In the genomic region with DNA sequence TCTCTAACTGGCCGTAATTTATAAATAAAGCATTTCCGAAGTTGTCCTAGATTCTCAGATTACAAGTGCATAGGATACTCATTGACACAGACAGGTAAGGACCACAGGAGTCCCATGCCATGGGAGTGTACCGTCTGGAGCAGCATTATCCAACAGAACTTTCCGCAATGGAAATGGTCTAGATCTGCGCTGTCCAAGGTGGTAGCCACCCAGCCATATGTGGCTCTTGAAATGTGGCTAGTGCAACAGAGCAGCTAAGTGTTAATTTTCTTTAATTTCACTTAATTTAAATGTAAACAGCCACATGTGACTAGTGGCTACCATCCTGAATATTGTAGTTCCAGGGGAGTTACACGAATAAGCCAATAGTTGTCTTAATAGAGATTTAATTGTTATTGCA, we compare ENCODE assay signal across 35 cellular contexts.
"Had no signal": no experiment of that assay in that cellular context is flagged by ENCODE, and none has a peak within 500 bp of the region (broad histone marks: within the 10 kb centered on the region; RNA-seq: fewer than 3 reads in every experiment).

No MANE protein-coding gene starts in this region.

- H3K9me3 Mint-ChIP-seq: activated CD4-positive, alpha-beta memory T cell treated with anti-CD3 and anti-CD28 coated beads for 36 hours; activated CD4-positive, alpha-beta T cell treated with anti-CD3 and anti-CD28 coated beads, Interleukin-2, amount 10 ng/mL, durations not matched to agents 24 days and 14 days; activated naive CD4-positive, alpha-beta T cell treated with anti-CD3 and anti-CD28 coated beads for 36 hours; activated naive CD4-positive, alpha-beta T cell treated with anti-CD3 and anti-CD28 coated beads, Interleukin-2, amount 50 U/mL, for 24 hours; activated naive CD8-positive, alpha-beta T cell treated with anti-CD3 and anti-CD28 coated beads for 36 hours; activated naive CD8-positive, alpha-beta T cell treated with anti-CD3 and anti-CD28 coated beads, Interleukin-2, amount 50 U/mL, for 24 hours; activated T-helper 1 cell treated with anti-CD3 and anti-CD28 coated beads, Interleukin-12 subunit alpha, Interleukin-12 subunit beta, Interleukin-2, Interleukin-4 antibody, amounts not matched to agents 30 ng/mL and 10 ng/mL and 1 ng/mL, durations not matched to agents 14 hours and 24 hours and 36 hours; activated T-helper 2 cell treated with anti-CD3 and anti-CD28 coated beads, Interferon-gamma antibody, Interleukin-2, Interleukin-4, amounts not matched to agents 10 μg/mL and 5 μg/mL and 100 μg/mL, durations not matched to agents 14 hours and 24 hours and 36 hours; T-helper 2 cell treated with Interferon-gamma antibody and Interleukin-4, amounts not matched to agents 5 μg/mL and 100 μg/mL, for 36 hours had no signal

- H3K9me3 ChIP-seq: adrenal gland, body of pancreas, colonic mucosa, esophagus squamous epithelium, gastroesophageal sphincter, heart right ventricle had no signal

- H3K27me3 Mint-ChIP-seq: activated CD4-positive, alpha-beta T cell treated with anti-CD3 and anti-CD28 coated beads, Interleukin-2, amount 10 ng/mL, durations not matched to agents 24 days and 14 days; activated naive CD4-positive, alpha-beta T cell treated with anti-CD3 and anti-CD28 coated beads, Interleukin-2, amount 50 U/mL, for 24 hours had no signal

- DNase-seq: activated CD4-positive, alpha-beta memory T cell treated with anti-CD3 and anti-CD28 coated beads for 36 hours; activated CD4-positive, alpha-beta T cell treated with anti-CD3 and anti-CD28 coated beads for 36 hours; activated CD4-positive, alpha-beta T cell treated with anti-CD3 and anti-CD28 coated beads, Interleukin-2, amount 10 ng/mL, durations not matched to agents 24 days and 14 days; activated CD4-positive, CD25-positive, alpha-beta regulatory T cell; activated CD4-positive, CD25-positive, alpha-beta regulatory T cell treated with anti-CD3 and anti-CD28 coated beads, Interleukin-2, amount 50 U/mL, for 72 hours; activated CD8-positive, alpha-beta memory T cell treated with anti-CD3 and anti-CD28 coated beads, Interleukin-2, amount 10 ng/mL, durations not matched to agents 7 days and 5 days; activated CD8-positive, alpha-beta memory T cell treated with anti-CD3 and anti-CD28 coated beads, Interleukin-2, amount 50 U/mL, for 4 hours; activated CD8-positive, alpha-beta T cell treated with anti-CD3 and anti-CD28 coated beads, Interleukin-2, amount 10 ng/mL, durations not matched to agents 7 days and 5 days; activated effector memory CD4-positive, alpha-beta T cell treated with anti-CD3 and anti-CD28 coated beads, Interleukin-2, amount 50 U/mL, for 16 hours; activated naive CD4-positive, alpha-beta T cell treated with anti-CD3 and anti-CD28 coated beads for 36 hours; activated naive CD8-positive, alpha-beta T cell treated with anti-CD3 and anti-CD28 coated beads for 36 hours; activated naive CD8-positive, alpha-beta T cell treated with anti-CD3 and anti-CD28 coated beads, Interleukin-2, amount 50 U/mL, for 24 hours; activated T-cell treated with anti-CD3 and anti-CD28 coated beads, Interleukin-2, amount 50 U/mL, for 1 hour; activated T-cell treated with anti-CD3 and anti-CD28 coated beads, Interleukin-2, amount 50 U/mL, for 48 hours; adrenal gland; amygdala; aorta; body of pancreas; central memory CD4-positive, alpha-beta T cell; cerebellar nuclear complex; colonic mucosa; effector CD8-positive, alpha-beta T cell; esophagus squamous epithelium; foreskin melanocyte; heart right ventricle; T1000 had no signal

- H3K27ac Mint-ChIP-seq: activated CD4-positive, alpha-beta memory T cell treated with anti-CD3 and anti-CD28 coated beads for 36 hours; activated CD4-positive, alpha-beta T cell treated with anti-CD3 and anti-CD28 coated beads for 36 hours; activated CD4-positive, alpha-beta T cell treated with anti-CD3 and anti-CD28 coated beads, Interleukin-2, amount 10 ng/mL, durations not matched to agents 24 days and 14 days; activated CD8-positive, alpha-beta memory T cell treated with anti-CD3 and anti-CD28 coated beads, Interleukin-2, amount 10 ng/mL, durations not matched to agents 7 days and 5 days; activated CD8-positive, alpha-beta T cell treated with anti-CD3 and anti-CD28 coated beads, Interleukin-2, amount 10 ng/mL, durations not matched to agents 7 days and 5 days; activated naive CD4-positive, alpha-beta T cell treated with anti-CD3 and anti-CD28 coated beads for 36 hours; activated naive CD4-positive, alpha-beta T cell treated with anti-CD3 and anti-CD28 coated beads, Interleukin-2, amount 50 U/mL, for 24 hours; activated naive CD8-positive, alpha-beta T cell treated with anti-CD3 and anti-CD28 coated beads for 36 hours; activated naive CD8-positive, alpha-beta T cell treated with anti-CD3 and anti-CD28 coated beads, Interleukin-2, amount 50 U/mL, for 24 hours; activated T-helper 1 cell treated with anti-CD3 and anti-CD28 coated beads, Interleukin-12 subunit alpha, Interleukin-12 subunit beta, Interleukin-2, Interleukin-4 antibody, amounts not matched to agents 30 ng/mL and 10 ng/mL and 1 ng/mL, durations not matched to agents 14 hours and 24 hours and 36 hours; activated T-helper 2 cell treated with anti-CD3 and anti-CD28 coated beads, Interferon-gamma antibody, Interleukin-2, Interleukin-4, amounts not matched to agents 10 μg/mL and 5 μg/mL and 100 μg/mL, durations not matched to agents 14 hours and 24 hours and 36 hours; T-helper 2 cell treated with Interferon-gamma antibody and Interleukin-4, amounts not matched to agents 5 μg/mL and 100 μg/mL, for 36 hours had no signal

- H3K27ac ChIP-seq: adrenal gland, body of pancreas, colonic mucosa, epithelial cell of prostate, esophagus squamous epithelium, gastroesophageal sphincter, hepatocyte had no signal

- H3K79me2 ChIP-seq: hepatocyte had no signal

- ATAC-seq: activated CD4-positive, alpha-beta T cell treated with anti-CD3 and anti-CD28 coated beads for 36 hours; activated CD8-positive, alpha-beta memory T cell treated with anti-CD3 and anti-CD28 coated beads, Interleukin-2, amount 10 ng/mL, durations not matched to agents 7 days and 5 days; activated CD8-positive, alpha-beta T cell treated with anti-CD3 and anti-CD28 coated beads, Interleukin-2, amount 10 ng/mL, durations not matched to agents 7 days and 5 days; body of pancreas; gastroesophageal sphincter; heart right ventricle had no signal

- H2AFZ ChIP-seq: hepatocyte had no signal

- H3K27me3 ChIP-seq: adrenal gland, body of pancreas, colonic mucosa, esophagus squamous epithelium, gastroesophageal sphincter, heart right ventricle, hepatocyte had no signal

- H3K4me2 ChIP-seq: hepatocyte had no signal

- H3K36me3 ChIP-seq: adrenal gland, colonic mucosa, esophagus squamous epithelium, gastroesophageal sphincter, heart right ventricle had no signal

- FAIRE-seq: endometrium, endothelial cell of umbilical vein had no signal

- H3K4me3 ChIP-seq: adrenal gland, body of pancreas, colonic mucosa, esophagus squamous epithelium, gastroesophageal sphincter, heart right ventricle, hepatocyte had no signal

- H3K4me3 Mint-ChIP-seq: activated CD4-positive, alpha-beta memory T cell treated with anti-CD3 and anti-CD28 coated beads for 36 hours; activated CD4-positive, alpha-beta T cell treated with anti-CD3 and anti-CD28 coated beads for 36 hours; activated CD4-positive, alpha-beta T cell treated with anti-CD3 and anti-CD28 coated beads, Interleukin-2, amount 10 ng/mL, durations not matched to agents 24 days and 14 days; activated CD8-positive, alpha-beta memory T cell treated with anti-CD3 and anti-CD28 coated beads, Interleukin-2, amount 10 ng/mL, durations not matched to agents 7 days and 5 days; activated CD8-positive, alpha-beta T cell treated with anti-CD3 and anti-CD28 coated beads, Interleukin-2, amount 10 ng/mL, durations not matched to agents 7 days and 5 days; activated naive CD4-positive, alpha-beta T cell treated with anti-CD3 and anti-CD28 coated beads for 36 hours; activated naive CD4-positive, alpha-beta T cell treated with anti-CD3 and anti-CD28 coated beads, Interleukin-2, amount 50 U/mL, for 24 hours; activated naive CD8-positive, alpha-beta T cell treated with anti-CD3 and anti-CD28 coated beads for 36 hours; activated naive CD8-positive, alpha-beta T cell treated with anti-CD3 and anti-CD28 coated beads, Interleukin-2, amount 50 U/mL, for 24 hours; activated T-helper 1 cell treated with anti-CD3 and anti-CD28 coated beads, Interleukin-12 subunit alpha, Interleukin-12 subunit beta, Interleukin-2, Interleukin-4 antibody, amounts not matched to agents 30 ng/mL and 10 ng/mL and 1 ng/mL, durations not matched to agents 14 hours and 24 hours and 36 hours; T-helper 2 cell treated with Interferon-gamma antibody and Interleukin-4, amounts not matched to agents 5 μg/mL and 100 μg/mL, for 36 hours had no signal

- H3K4me1 Mint-ChIP-seq: activated CD4-positive, alpha-beta T cell treated with anti-CD3 and anti-CD28 coated beads for 36 hours; activated CD4-positive, alpha-beta T cell treated with anti-CD3 and anti-CD28 coated beads, Interleukin-2, amount 10 ng/mL, durations not matched to agents 24 days and 14 days; activated CD8-positive, alpha-beta memory T cell treated with anti-CD3 and anti-CD28 coated beads, Interleukin-2, amount 10 ng/mL, durations not matched to agents 7 days and 5 days; activated naive CD4-positive, alpha-beta T cell treated with anti-CD3 and anti-CD28 coated beads, Interleukin-2, amount 50 U/mL, for 24 hours; activated naive CD8-positive, alpha-beta T cell treated with anti-CD3 and anti-CD28 coated beads for 36 hours; activated naive CD8-positive, alpha-beta T cell treated with anti-CD3 and anti-CD28 coated beads, Interleukin-2, amount 50 U/mL, for 24 hours had no signal

- H3K36me3 Mint-ChIP-seq: activated CD4-positive, alpha-beta memory T cell treated with anti-CD3 and anti-CD28 coated beads for 36 hours; activated CD8-positive, alpha-beta memory T cell treated with anti-CD3 and anti-CD28 coated beads, Interleukin-2, amount 10 ng/mL, durations not matched to agents 7 days and 5 days; activated naive CD4-positive, alpha-beta T cell treated with anti-CD3 and anti-CD28 coated beads, Interleukin-2, amount 50 U/mL, for 24 hours; activated naive CD8-positive, alpha-beta T cell treated with anti-CD3 and anti-CD28 coated beads for 36 hours had no signal

- H3K4me1 ChIP-seq: adrenal gland, colonic mucosa had no signal
